8 cellular contexts compared by ENCODE assay signal in genomic region chr9:113409883-113410206, GRCh38. TPM values are rescaled to one million over a fixed set of nuclear protein-coding genes. Genes with fewer than 3 reads are reported as not detected.
A peak's percentile ranks its signal among the peaks of the same experiment; 100 is the strongest.
DNase-seq lines count a peak whose midpoint lies in the region; ATAC-seq and TF ChIP-seq lines count a peak whose summit lies in the region.

No MANE protein-coding gene starts in this region.

- DNase-seq in left ventricle myocardium inferior (no peak), left cardiac atrium (no peak), SK-N-SH (no peak), fibroblast of villous mesenchyme (ENCODE audit: low read depth) (no peak), NCI-H82 treated with DMSO at 0.1 percent for 48 hours (lab: John Stamatoyannopoulos, UW; ENCODE audit: unreplicated experiment) (no peak), COLO668 (lab: John Stamatoyannopoulos, UW; ENCODE audit: unreplicated experiment) (no peak), T-helper 9 cell (no peak)

- intact Hi-C loops in left ventricle myocardium inferior (cut with micrococcal nuclease) (no loop called here), left cardiac atrium (cut with DNase I) (loop anchor here in 1 of 2 donors (10.0 kb wide), 1 partner anchor 135 kb away; the partner anchor contains the start of genes CDC26 and PRPF4)

- ATAC-seq in left cardiac atrium, result no peak

- peak overlapping the region; percentile 96 for H3K27ac ChIP-seq in left ventricle myocardium inferior (replicated peaks)
- H3K27ac ChIP-seq in SK-N-SH (ENCODE audit: low read depth in 2 of 2, low read length in 1 of 2), result peak overlapping the region; percentile 96
- H3K27ac ChIP-seq in skeletal muscle tissue (ENCODE audit: low read depth, low read length), result peak overlapping the region; percentile 91

- peak overlapping the region; percentile 99 for H3K4me2 ChIP-seq in SK-N-SH

- H3K9ac ChIP-seq in SK-N-SH, result peak overlapping the region; percentile 94
- H3K9ac ChIP-seq in skeletal muscle tissue (ENCODE audit: low read depth in 1 of 3, low read length in 3 of 3), result peak overlapping the region; percentile 95 to 98 (median 96)

- CTCF ChIA-PET in SK-N-SH (lab: Yijun Ruan, JAX), result interaction anchor here (0.8 to 14.1 kb wide), 12 partner anchors 9 to 248 kb away, joined by 3 to 145 read pairs (median 9); partner anchors contain the start of genes ALAD, CDC26 and PRPF4

- TF ChIP-seq RAD21 in SK-N-SH (IDR thresholded peaks at IDR 0.05; ENCODE audit: low read length), result no peak

- peak overlapping the region; percentile 94 for H3K4me3 ChIP-seq in left ventricle myocardium inferior
- peak overlapping the region; percentile 81 to 88 for H3K4me3 ChIP-seq in SK-N-SH (ENCODE audit: low read depth in 2 of 2, low read length in 1 of 2)
- H3K4me3 ChIP-seq in fibroblast of villous mesenchyme (ENCODE audit: low read depth, low read length), result peak overlapping the region; percentile 73
- H3K4me3 ChIP-seq in skeletal muscle tissue (ENCODE audit: low read length in 3 of 3), result peak overlapping the region; percentile 97 to 98 (median 98)

- TF ChIP-seq EP300 in SK-N-SH (IDR thresholded peaks at IDR 0.05; ENCODE audit: borderline replicate concordance in 1 of 2, low read depth in 1 of 2, low read length in 1 of 2), result no peak

- peaks cover 23% of the 10 kb centered on the region for H3F3A ChIP-seq in SK-N-SH (replicated peaks; ENCODE audit: insufficient read depth)

- no peak for TF ChIP-seq CTCF in left ventricle myocardium inferior (IDR thresholded peaks at IDR 0.05; ENCODE audit: borderline replicate concordance)
- no peak for TF ChIP-seq CTCF in SK-N-SH (IDR thresholded peaks at IDR 0.05)
- no peak for TF ChIP-seq CTCF in fibroblast of villous mesenchyme (IDR thresholded peaks at IDR 0.05; ENCODE audit: insufficient read depth, low read depth, low read length)

- H3K4me1 ChIP-seq in left ventricle myocardium inferior (peaks cover 36% of the 10 kb centered on the region), SK-N-SH (ENCODE audit: control insufficient read depth in 1 of 2, insufficient read depth in 2 of 2, low read depth in 1 of 2, low read length in 1 of 2) (peaks cover 0 to 7% of the 10 kb centered on the region in 2 experiments; a peak in 1 of 4 replicates), skeletal muscle tissue (ENCODE audit: control insufficient read depth in 3 of 3, insufficient read depth in 3 of 3, low read length in 3 of 3) (peaks cover 8 to 28% (median 20%) of the 10 kb centered on the region in 3 donors)

- POLR2A ChIA-PET in SK-N-SH (lab: Yijun Ruan, JAX), result interaction anchor here (0.7 to 2.5 kb wide), 16 partner anchors 8 to 240 kb away, joined by 3 to 19 read pairs (median 3); partner anchors contain the start of genes ALAD, CDC26, HDHD3 and PRPF4

- no peaks in the 10 kb centered on the region for H3K9me2 ChIP-seq in SK-N-SH

- H3K36me3 ChIP-seq in left ventricle myocardium inferior (peaks cover 19% of the 10 kb centered on the region), SK-N-SH (replicated peaks in 1 of 2; ENCODE audit: control insufficient read depth in 1 of 2, insufficient read depth in 2 of 2, low read length in 1 of 2) (peaks cover 15 to 20% of the 10 kb centered on the region in 2 experiments), skeletal muscle tissue (ENCODE audit: control insufficient read depth in 3 of 3, insufficient read depth in 3 of 3, low read length in 3 of 3) (peaks cover 9 to 21% (median 21%) of the 10 kb centered on the region in 3 donors)

- no peaks in the 10 kb centered on the region for H3K27me3 ChIP-seq in left ventricle myocardium inferior (ENCODE audit: low read depth)
- H3K27me3 ChIP-seq in SK-N-SH (ENCODE audit: insufficient read depth), result no peaks in the 10 kb centered on the region
- no peaks in the 10 kb centered on the region for H3K27me3 ChIP-seq in skeletal muscle tissue (ENCODE audit: control insufficient read depth in 3 of 3, insufficient read depth in 3 of 3, low read length in 3 of 3)

- 2% methylated on average over 12 of the region's 20 CpGs for WGBS in SK-N-SH (ENCODE audit: low lambda C conversion rate)

- H3K9me3 ChIP-seq in left ventricle myocardium inferior (replicated peaks), result no peaks in the 10 kb centered on the region
- H3K9me3 ChIP-seq in SK-N-SH, result no peaks in the 10 kb centered on the region
- no peaks in the 10 kb centered on the region for H3K9me3 ChIP-seq in skeletal muscle tissue (ENCODE audit: control insufficient read depth in 3 of 3, low read length in 3 of 3)

- no peaks in the 10 kb centered on the region for H4K20me1 ChIP-seq in SK-N-SH (ENCODE audit: insufficient read depth)

- H2AFZ ChIP-seq in SK-N-SH (ENCODE audit: low read depth), result peak overlapping the region; percentile 80

- H3K79me2 ChIP-seq in SK-N-SH (ENCODE audit: insufficient read depth), result peaks cover 24% of the 10 kb centered on the region

TF ChIP-seq in SK-N-SH, 30 proteins besides CTCF, POLR2A, EP300 and RAD21:
- TF ChIP-seq SIN3A (IDR thresholded peaks at IDR 0.05; ENCODE audit: borderline replicate concordance, low read depth, low read length) (no peak), FOXM1 (IDR thresholded peaks at IDR 0.05; ENCODE audit: low read depth) (no peak)

RNA-seq across cellular contexts. Expression of gene POLE3, which starts 0.6 kb away (rescaled TPM):
- total RNA-seq in left ventricle myocardium inferior (22.5 TPM), left cardiac atrium (10 to 100 TPM; 21.9 to 22.9 TPM), fibroblast of villous mesenchyme (33.2 and 54.0 TPM in 2 replicates), skeletal muscle tissue (32.4 TPM)
- 40.1 and 48.3 TPM in 2 replicates for polyA plus RNA-seq in SK-N-SH (2012; rRNA removed)
- polyA plus RNA-seq in SK-N-SH (2012; cell fraction: cytosol; rRNA removed), result 46.8 and 48.8 TPM in 2 replicates
- polyA plus RNA-seq in SK-N-SH (2012; cell fraction: nucleus; rRNA removed), result 53.7 and 57.8 TPM in 2 replicates

RNA-seq across cellular contexts. Expression of gene C9orf43, which starts 0.7 kb away (rescaled TPM):
- total RNA-seq in left ventricle myocardium inferior, result 0.14 TPM
- total RNA-seq in left cardiac atrium, result under 1 TPM; 0.21 to 0.29 TPM
- 0.47 and 0.58 TPM in 2 replicates for polyA plus RNA-seq in SK-N-SH (2012; rRNA removed)
- polyA plus RNA-seq in SK-N-SH (2012; cell fraction: cytosol; rRNA removed), result 0.67 and 0.98 TPM in 2 replicates
- 0.92 and 1.2 TPM in 2 replicates for polyA plus RNA-seq in SK-N-SH (2012; cell fraction: nucleus; rRNA removed)
- 0.32 and 0.43 TPM in 2 replicates for total RNA-seq in fibroblast of villous mesenchyme
- 0.52 TPM for total RNA-seq in skeletal muscle tissue

RNA-seq across cellular contexts. Expression of gene ALAD, which starts 8.8 kb away (rescaled TPM):
- total RNA-seq in left ventricle myocardium inferior, result 75.6 TPM
- 10 to 100 TPM; 32.8 to 39.1 TPM for total RNA-seq in left cardiac atrium
- polyA plus RNA-seq in SK-N-SH (2012; rRNA removed), result 10.7 and 11.8 TPM in 2 replicates
- polyA plus RNA-seq in SK-N-SH (2012; cell fraction: cytosol; rRNA removed), result 9.5 and 9.6 TPM in 2 replicates
- polyA plus RNA-seq in SK-N-SH (2012; cell fraction: nucleus; rRNA removed), result 26.6 and 35.1 TPM in 2 replicates
- total RNA-seq in fibroblast of villous mesenchyme, result 14.2 and 15.1 TPM in 2 replicates
- total RNA-seq in skeletal muscle tissue, result 8.4 TPM

RNA-seq across cellular contexts. Expression of gene HDHD3, which starts 33.1 kb away (rescaled TPM):
- total RNA-seq in left ventricle myocardium inferior (8.9 TPM), left cardiac atrium (10 to 100 TPM in 1 of 2 donors, 1 to 10 TPM in 1; 8.7 to 18.8 TPM), fibroblast of villous mesenchyme (6.1 and 7.3 TPM in 2 replicates), skeletal muscle tissue (3.7 TPM)
- polyA plus RNA-seq in SK-N-SH (2012; rRNA removed), result 17.1 and 20.4 TPM in 2 replicates
- polyA plus RNA-seq in SK-N-SH (2012; cell fraction: cytosol; rRNA removed), result 7.2 and 11.6 TPM in 2 replicates
- 41.5 and 42.8 TPM in 2 replicates for polyA plus RNA-seq in SK-N-SH (2012; cell fraction: nucleus; rRNA removed)

RNA-seq across cellular contexts. Expression of gene RGS3, which starts 53.7 kb away (rescaled TPM):
- 187 TPM for total RNA-seq in left ventricle myocardium inferior
- 100 to 1,000 TPM; 124 to 131 TPM for total RNA-seq in left cardiac atrium
- polyA plus RNA-seq in SK-N-SH (2012; rRNA removed), result 50.6 and 60.7 TPM in 2 replicates
- polyA plus RNA-seq in SK-N-SH (2012; cell fraction: cytosol; rRNA removed), result 30.9 and 42.1 TPM in 2 replicates
- 66.8 and 95.4 TPM in 2 replicates for polyA plus RNA-seq in SK-N-SH (2012; cell fraction: nucleus; rRNA removed)
- total RNA-seq in fibroblast of villous mesenchyme, result 37.1 and 44.8 TPM in 2 replicates
- total RNA-seq in skeletal muscle tissue, result 48.0 TPM
